1 cellular context compared by ENCODE assay signal in genomic region chr3:11305509-11305908, GRCh38.
TF ChIP-seq lines count a peak whose summit lies in the region.

No MANE protein-coding gene starts in this region.

TF ChIP-seq in endothelial cell of umbilical vein, 7 proteins besides CTCF, POLR2A, EP300 and RAD21:
- no peak for TF ChIP-seq MYC (IDR thresholded peaks at IDR 0.05; ENCODE audit: low read depth, low read length)
- TF ChIP-seq EZH2 (IDR thresholded peaks at IDR 0.05; ENCODE audit: borderline replicate concordance, low read depth, low read length, severe bottlenecking): no peak
- no peak for TF ChIP-seq FOS (IDR thresholded peaks at IDR 0.05; ENCODE audit: borderline replicate concordance, insufficient read depth, low read length)
- TF ChIP-seq GATA2 (IDR thresholded peaks at IDR 0.05; ENCODE audit: insufficient read depth, insufficient read length, low read depth, low read length): no peak
- TF ChIP-seq MAX (IDR thresholded peaks at IDR 0.05; ENCODE audit: insufficient read depth, insufficient read length): no peak
- TF ChIP-seq POLR2AphosphoS5 (IDR thresholded peaks at IDR 0.05; ENCODE audit: insufficient read depth, low read depth, low read length): no peak
- no peak for TF ChIP-seq JUN (IDR thresholded peaks at IDR 0.05; ENCODE audit: borderline replicate concordance, insufficient read depth, insufficient read length, low read depth)
